Comparison of ENCODE assay signal across 11 cellular contexts in genomic region chr5:10725636-10726035, GRCh38. TPM values are rescaled to one million over a fixed set of nuclear protein-coding genes. Genes with fewer than 3 reads are reported as not detected.
DNase-seq lines count a peak whose midpoint lies in the region; ATAC-seq, FAIRE-seq and TF ChIP-seq lines count a peak whose summit lies in the region.
"Had no signal": no experiment of that assay in that cellular context is flagged by ENCODE, and none has a peak within 500 bp of the region (broad histone marks: within the 10 kb centered on the region; RNA-seq: fewer than 3 reads in every experiment).

No MANE protein-coding gene starts in this region.

- H3K27ac ChIP-seq in K562 (ENCODE audit: extremely low read depth, low read depth, low read length): peak overlapping the region; percentile 82
- peak overlapping the region; percentile 81 for H3K27ac ChIP-seq in suprapubic skin
- H3K27ac ChIP-seq in hepatocyte: no peak overlapping the region

- peak overlapping the region; percentile 89 for H3K27ac Mint-ChIP-seq in memory B cell
- no peak overlapping the region for H3K27ac Mint-ChIP-seq in activated CD4-positive, alpha-beta memory T cell treated with anti-CD3 and anti-CD28 coated beads for 36 hours
- H3K27ac Mint-ChIP-seq: WTC11 had no signal

- peak overlapping the region; percentile 64 for H3K4me2 ChIP-seq in K562 (ENCODE audit: insufficient read depth, low read length)
- no peak overlapping the region for H3K4me2 ChIP-seq in hepatocyte

- intact Hi-C loops in K562 (cut with micrococcal nuclease): loop anchor here (2.0 kb wide), 1 partner anchor 35 kb away; the partner anchor contains the start of gene DAP
- intact Hi-C loops in activated CD4-positive, alpha-beta memory T cell treated with anti-CD3 and anti-CD28 coated beads for 36 hours (cut with micrococcal nuclease): loop anchor here (1.0 kb wide), 1 partner anchor 33 kb away; no protein-coding TSS in a partner anchor

- BruUV-seq in K562 (replicated peaks; lab: Mats Ljungman, UMichigan): no TSS peak

- 0% methylated on average over 1 of the region's 1 CpG for WGBS in K562 (ENCODE audit: insufficient coverage, low coverage, missing lambda C conversion rate)
- WGBS in suprapubic skin: 58% methylated on average over 1 of the region's 1 CpG
- WGBS in hepatocyte (ENCODE audit: low lambda C conversion rate, missing lambda C conversion rate): 83% methylated on average over 1 of the region's 1 CpG

- no peak overlapping the region for H2AFZ ChIP-seq in K562 (ENCODE audit: low read depth, low read length)
- no peak overlapping the region for H2AFZ ChIP-seq in hepatocyte

- in situ Hi-C loops in K562 (cut with MboI): no loop called here

- no peak for TF ChIP-seq RAD21 in K562 (CRISPR knock-in tag; conservative IDR thresholded peaks at IDR 0.05 in 1 of 2, IDR thresholded peaks at IDR 0.05 in 1 of 2)

- CTCF ChIA-PET in K562 (lab: Yijun Ruan, JAX; ENCODE audit: low intra/inter-chr PET ratio): interaction anchor here (1.1 kb wide), 1 partner anchor 76 kb away, joined by 3 read pairs; no protein-coding TSS in a partner anchor
- CTCF ChIA-PET in activated CD4-positive, alpha-beta memory T cell treated with anti-CD3 and anti-CD28 coated beads for 36 hours (lab: Charles Lee): no interaction called here

- H3K9me1 ChIP-seq in K562 (ENCODE audit: control insufficient read depth, insufficient read depth, low read length): no peaks in the 10 kb centered on the region

- H3K27me3 ChIP-seq in K562 (ENCODE audit: control insufficient read depth in 2 of 2, insufficient read depth in 2 of 2, low read length in 2 of 2) (no peaks in the 10 kb centered on the region), suprapubic skin (no peaks in the 10 kb centered on the region), hepatocyte (no peaks in the 10 kb centered on the region)

- H4K20me1 ChIP-seq in K562 (replicated peaks; ENCODE audit: control insufficient read depth, insufficient read depth, low read length): no peaks in the 10 kb centered on the region
- H4K20me1 ChIP-seq in hepatocyte (ENCODE audit: insufficient read depth, poor library complexity, severe bottlenecking): peaks cover 4% of the 10 kb centered on the region

- TF ChIP-seq CTCF in K562 (IDR thresholded peaks at IDR 0.05 in 2 of 3, conservative IDR thresholded peaks at IDR 0.05 in 1 of 3; ENCODE audit: insufficient read depth in 2 of 3, low read depth in 1 of 3, low read length in 3 of 3) (no peak), suprapubic skin (IDR thresholded peaks at IDR 0.05) (no peak), hepatocyte (IDR thresholded peaks at IDR 0.05; ENCODE audit: poor library complexity) (no peak)

- TF ChIP-seq POLR2A in K562 (conservative IDR thresholded peaks at IDR 0.05) (no peak), suprapubic skin (IDR thresholded peaks at IDR 0.05) (no peak)

- H3K36me3 Mint-ChIP-seq in memory B cell: peaks cover 24% of the 10 kb centered on the region
- peaks cover 18% of the 10 kb centered on the region for H3K36me3 Mint-ChIP-seq in activated CD4-positive, alpha-beta memory T cell treated with anti-CD3 and anti-CD28 coated beads for 36 hours

- POLR2A ChIA-PET in K562 (lab: Yijun Ruan, JAX): interaction anchor here (0.6 to 2.6 kb wide), 6 partner anchors 9 to 143 kb away, joined by 3 to 21 read pairs (median 4); partner anchors contain the start of gene DAP
- POLR2A ChIA-PET in activated CD4-positive, alpha-beta memory T cell treated with anti-CD3 and anti-CD28 coated beads for 36 hours (lab: Charles Lee): no interaction called here

- H3K4me1 Mint-ChIP-seq in memory B cell: peaks cover 36% of the 10 kb centered on the region
- peaks cover 18% of the 10 kb centered on the region for H3K4me1 Mint-ChIP-seq in activated CD4-positive, alpha-beta memory T cell treated with anti-CD3 and anti-CD28 coated beads for 36 hours (ENCODE audit: low read depth)

- peaks cover 74% of the 10 kb centered on the region for H3K36me3 ChIP-seq in K562 (ENCODE audit: control insufficient read depth, insufficient read depth, low read length)
- H3K36me3 ChIP-seq in suprapubic skin: no peaks in the 10 kb centered on the region
- no peaks in the 10 kb centered on the region for H3K36me3 ChIP-seq in hepatocyte (replicated peaks; ENCODE audit: insufficient read depth, low read depth)

- H3K4me1 ChIP-seq in K562 (replicated peaks in 1 of 2; ENCODE audit: control insufficient read depth in 2 of 2, insufficient read depth in 2 of 2, low read length in 2 of 2): peaks cover 24 to 55% of the 10 kb centered on the region in 2 experiments
- peaks cover 39% of the 10 kb centered on the region for H3K4me1 ChIP-seq in suprapubic skin
- no peaks in the 10 kb centered on the region for H3K4me1 ChIP-seq in hepatocyte (ENCODE audit: insufficient read depth)

- no peak for ATAC-seq in K562
- no peak for ATAC-seq in memory B cell (ENCODE audit: low read depth)
- ATAC-seq: naive thymus-derived CD8-positive, alpha-beta T cell; WTC11 had no signal

- no peaks in the 10 kb centered on the region for H3K9me3 ChIP-seq in K562 (replicated peaks; ENCODE audit: control insufficient read depth, insufficient read depth, low read depth, low read length)
- H3K9me3 ChIP-seq in suprapubic skin: no peaks in the 10 kb centered on the region
- H3K9me3 ChIP-seq in hepatocyte (ENCODE audit: low read depth): no peaks in the 10 kb centered on the region

- DNase-seq in LHCN-M2 (ENCODE audit: low read depth) (peak; percentile 15), K562 (ENCODE audit: extremely low read depth in 1 of 4, low spot score in 3 of 4) (no peak), memory B cell (ENCODE audit: low spot score in 2 of 2) (no peak), suprapubic skin (ENCODE audit: low spot score in 2 of 2) (no peak), NCI-H187 treated with DMSO at 0.1 percent for 48 hours (lab: John Stamatoyannopoulos, UW) (no peak), hepatocyte (ENCODE audit: low spot score) (no peak)
- no peak for DNase-seq in activated CD4-positive, alpha-beta memory T cell treated with anti-CD3 and anti-CD28 coated beads for 36 hours
- DNase-seq: naive thymus-derived CD8-positive, alpha-beta T cell; NCI-H2227 treated with DMSO at 0.1 percent for 48 hours; stimulated activated CD4-positive, alpha-beta T cell treated with anti-CD3 and anti-CD28 coated beads, Interleukin-15, amount 100 ng/mL, for 24 hours had no signal

- peak overlapping the region in 1 of 2 experiments; percentile 61; a peak in 2 of 4 replicates for H3K9ac ChIP-seq in K562 (ENCODE audit: insufficient read depth in 1 of 2, low read depth in 2 of 2, low read length in 2 of 2)

- no peaks in the 10 kb centered on the region for H3K27me3 Mint-ChIP-seq in memory B cell
- no peaks in the 10 kb centered on the region for H3K27me3 Mint-ChIP-seq in activated CD4-positive, alpha-beta memory T cell treated with anti-CD3 and anti-CD28 coated beads for 36 hours
- H3K27me3 Mint-ChIP-seq: naive thymus-derived CD8-positive, alpha-beta T cell had no signal

- H3K4me3 Mint-ChIP-seq in memory B cell: no peak overlapping the region
- no peak overlapping the region for H3K4me3 Mint-ChIP-seq in activated CD4-positive, alpha-beta memory T cell treated with anti-CD3 and anti-CD28 coated beads for 36 hours
- H3K4me3 Mint-ChIP-seq: naive thymus-derived CD8-positive, alpha-beta T cell; WTC11 had no signal

- peak; percentile 42 for FAIRE-seq in K562 (lab: Jason Lieb, UNC)

- no peaks in the 10 kb centered on the region for H3K9me2 ChIP-seq in hepatocyte (replicated peaks; ENCODE audit: insufficient read depth)

- TF ChIP-seq EP300 in K562 (IDR thresholded peaks at IDR 0.05; ENCODE audit: low read length) (no peak), suprapubic skin (IDR thresholded peaks at IDR 0.05) (no peak)

- no peaks in the 10 kb centered on the region for H3K9me3 Mint-ChIP-seq in memory B cell
- H3K9me3 Mint-ChIP-seq in activated CD4-positive, alpha-beta memory T cell treated with anti-CD3 and anti-CD28 coated beads for 36 hours: no peaks in the 10 kb centered on the region
- H3K9me3 Mint-ChIP-seq: naive thymus-derived CD8-positive, alpha-beta T cell; WTC11 had no signal

- H3K79me2 ChIP-seq in K562 (ENCODE audit: control insufficient read depth, insufficient read depth, low read length): peaks cover 69% of the 10 kb centered on the region
- H3K79me2 ChIP-seq in hepatocyte: peaks cover 28% of the 10 kb centered on the region

- H3K4me3 ChIP-seq in K562: no peak overlapping the region
- H3K4me3 ChIP-seq in suprapubic skin: no peak overlapping the region
- H3K4me3 ChIP-seq in hepatocyte: no peak overlapping the region

TF ChIP-seq in K562, 482 proteins besides CTCF, POLR2A, EP300 and RAD21 (continues in another document):
- TF ChIP-seq SMARCA5 (IDR thresholded peaks at IDR 0.05): no peak
- TF ChIP-seq CBFA2T2 (conservative IDR thresholded peaks at IDR 0.05): no peak

RNA-seq across cellular contexts. Expression of gene DAP, which starts 35.4 kb away (rescaled TPM):
- total RNA-seq in LHCN-M2 (2014; rRNA removed) (45.0 and 62.7 TPM in 2 replicates), K562 (2014; rRNA removed) (31.3 and 36.1 TPM in 2 replicates), K562 (2014; rRNA removed; fragmentation: Illumina TruSeq; extraction: Trizol) (33.6 and 34.5 TPM in 2 replicates), K562 (2015; rRNA removed; fragmentation: Illumina TruSeq; extraction: Trizol) (27.3 and 28.7 TPM in 2 replicates), K562 (2021) (118 and 129 TPM in 2 replicates), suprapubic skin (10 to 100 TPM; 37.8 to 71.7 (median 56.4) TPM), hepatocyte (69.1 and 74.8 TPM in 2 replicates)
- 161 TPM for polyA plus RNA-seq in LHCN-M2 (2012)
- total RNA-seq in K562 (2011; cell fraction: chromatin; rRNA removed; ENCODE audit: low replicate concordance): 60.9 and 94.0 TPM in 2 replicates
- total RNA-seq in K562 (2011; cell fraction: nucleolus; rRNA removed): 39.0 and 46.8 TPM in 2 replicates
- total RNA-seq in K562 (2011; cell fraction: nucleoplasm; rRNA removed): 92.2 and 142 TPM in 2 replicates
- polyA plus RNA-seq in K562 (2011; rRNA removed) (51.9 and 61.8 TPM in 2 replicates), K562 (2014; fragmentation: Illumina TruSeq; extraction: Trizol) (151 and 157 TPM in 2 replicates), K562 (2014; fragmentation: Nextera tagmentation; extraction: Ambion mirVana) (10 to 100 TPM; 14.1 to 21.7 TPM), K562 (2014; rRNA removed) (84.2 and 84.3 TPM in 2 replicates), hepatocyte (193 and 196 TPM in 2 replicates)
- 104 and 110 TPM in 2 replicates for polyA plus RNA-seq in K562 (2011; cell fraction: cytosol; rRNA removed)
- 62.6 and 63.5 TPM in 2 replicates for polyA plus RNA-seq in K562 (2011; cell fraction: nucleus; rRNA removed)
- polyA plus RNA-seq in K562 (2012): 102 and 243 TPM in 2 replicates
- polyA minus RNA-seq in K562 (2011; rRNA and poly(A)+ RNA removed): 35.4 and 39.4 TPM in 2 replicates
- polyA minus RNA-seq in K562 (2011; cell fraction: cytosol; rRNA and poly(A)+ RNA removed): 64.4 and 65.4 TPM in 2 replicates
- polyA minus RNA-seq in K562 (2011; cell fraction: nucleus; rRNA and poly(A)+ RNA removed): 28.3 and 33.3 TPM in 2 replicates
- 10 to 100 TPM; 39.0 to 39.7 TPM for total RNA-seq in activated CD4-positive, alpha-beta memory T cell treated with anti-CD3 and anti-CD28 coated beads for 36 hours
